ENCODE assay signal across 12 cellular contexts in genomic region chr6:111580826-111581505, GRCh38. TPM values are rescaled to one million over a fixed set of nuclear protein-coding genes. Genes with fewer than 3 reads are reported as not detected.
DNase-seq lines count a peak whose midpoint lies in the region; ATAC-seq and TF ChIP-seq lines count a peak whose summit lies in the region.
"Had no signal": no experiment of that assay in that cellular context is flagged by ENCODE, and none has a peak within 500 bp of the region (broad histone marks: within the 10 kb centered on the region; RNA-seq: fewer than 3 reads in every experiment).

No MANE protein-coding gene starts in this region.

- peaks cover 21% of the 10 kb centered on the region for H3K4me1 ChIP-seq in Panc1 (ENCODE audit: control insufficient read depth, insufficient read depth, low read length)
- H3K4me1 ChIP-seq in foreskin keratinocyte = peaks cover 15% of the 10 kb centered on the region

- H3K27ac ChIP-seq in Panc1 (ENCODE audit: low read length) (peak overlapping the region; percentile 68), foreskin keratinocyte (no peak overlapping the region)

- peaks cover 7% of the 10 kb centered on the region for H3K36me3 ChIP-seq in Panc1 (ENCODE audit: control insufficient read depth, insufficient read depth, low read length)

- no peaks in the 10 kb centered on the region for H3K27me3 ChIP-seq in Panc1 (ENCODE audit: control insufficient read depth, insufficient read depth, low read length)
- no peaks in the 10 kb centered on the region for H3K27me3 ChIP-seq in foreskin keratinocyte

- no peaks in the 10 kb centered on the region for H3K9me3 ChIP-seq in Panc1 (ENCODE audit: control insufficient read depth, insufficient read depth, low read depth, low read length)

- in situ Hi-C loops in Panc1 (cut with HindIII; ENCODE audit: low pct_unique_long_range_greater_than_20kb, low sequenced_read_pairs) = no loop called here

- intact Hi-C loops in Panc1 (cut with micrococcal nuclease; ENCODE audit: unreplicated experiment) = no loop called here

- CTCF ChIA-PET in Panc1 (lab: Charles Lee) = no interaction called here

- TF ChIP-seq CTCF in Panc1 (IDR thresholded peaks at IDR 0.05) = no peak
- TF ChIP-seq CTCF in foreskin keratinocyte (conservative IDR thresholded peaks at IDR 0.05) = peak; percentile 52

- BruUV-seq in Panc1 (replicated peaks; lab: Mats Ljungman, UMichigan) = no TSS peak

- POLR2A ChIA-PET in Panc1 (lab: Charles Lee) = no interaction called here

- ATAC-seq in Panc1 = peak; percentile 53; the same call in 1 of the 2 replicates
- no peak for ATAC-seq in foreskin keratinocyte
- no peak for ATAC-seq in HG02798 (IDR thresholded peaks at IDR 0.05; ENCODE audit: poor library complexity, unreplicated experiment)
- no peak for ATAC-seq in HG03095 (IDR thresholded peaks at IDR 0.05; ENCODE audit: unreplicated experiment)
- ATAC-seq: activated T-cell treated with anti-CD3 and anti-CD28 coated beads, Interleukin-2, amount 50 U/mL, for 72 hours; T-cell had no signal

- H3K4me3 ChIP-seq in Panc1 (ENCODE audit: low read depth in 2 of 2, low read length in 2 of 2) = no peak overlapping the region

- DNase-seq in DMS53 (lab: John Stamatoyannopoulos, UW) (peak; percentile 2), DMS53 treated with DMSO at 0.1 percent for 48 hours (lab: John Stamatoyannopoulos, UW; ENCODE audit: unreplicated experiment) (no peak), Panc1 (ENCODE audit: low read depth, low spot score) (no peak), foreskin keratinocyte (no peak), activated T-cell treated with anti-CD3 and anti-CD28 coated beads for 4 hours (no peak)
- DNase-seq in stimulated activated CD8-positive, alpha-beta memory T cell treated with anti-CD3 and anti-CD28 coated beads, Interleukin-4, amount 100 ng/mL, for 48 hours = peak; percentile 18
- DNase-seq: 8988T; activated T-cell treated with anti-CD3 and anti-CD28 coated beads, Interleukin-2, amount 50 U/mL, for 72 hours; NCI-H1694 treated with DMSO at 0.1 percent for 48 hours; T-cell had no signal

RNA-seq across cellular contexts. Expression of gene TRAF3IP2, which starts 24.7 kb away (rescaled TPM):
- total RNA-seq in Panc1 (2021; ENCODE audit: unreplicated experiment) (43.3 TPM), foreskin keratinocyte (85.1 and 98.9 TPM in 2 replicates)
- 27.5 TPM for polyA plus RNA-seq in Panc1 (2012; ENCODE audit: insufficient read length)
- 73.2 and 77.9 TPM in 2 replicates for polyA plus RNA-seq in foreskin keratinocyte

Comparison
In these comparisons a context has a peak if more than half of its experiments do, and no peak if none do; other contexts are left out.
1. DNase-seq: peak in DMS53 (single experiment) and stimulated activated CD8-positive, alpha-beta memory T cell treated with anti-CD3 and anti-CD28 coated beads, Interleukin-4, amount 100 ng/mL, for 48 hours (single experiment); none in DMS53 treated with DMSO at 0.1 percent for 48 hours (single experiment), Panc1 (single experiment), foreskin keratinocyte (0 of 2) and activated T-cell treated with anti-CD3 and anti-CD28 coated beads for 4 hours (single experiment).